Comparison of ENCODE assay signal across 11 cellular contexts in the genomic region with DNA sequence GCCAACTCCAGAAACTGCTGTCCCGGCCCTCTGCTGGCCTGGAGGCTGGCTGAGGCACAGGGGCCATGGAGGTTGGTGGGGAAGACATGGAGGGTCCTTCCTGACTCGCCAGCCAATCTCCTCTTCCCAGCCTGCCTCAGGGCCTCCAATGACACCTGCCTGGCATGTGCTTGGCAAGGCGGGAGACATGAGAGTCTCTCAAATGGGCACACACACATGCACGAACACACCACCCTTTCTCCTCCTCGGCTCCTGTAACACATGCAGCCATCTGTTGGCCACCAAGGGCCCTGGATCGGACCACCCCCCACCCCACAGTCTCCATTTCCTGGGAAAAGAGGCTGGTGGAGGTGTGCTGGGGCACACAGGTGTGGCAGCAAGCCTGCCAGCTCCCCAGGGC. TPM values are rescaled to one million over a fixed set of nuclear protein-coding genes. Genes with fewer than 3 reads are reported as not detected.
DNase-seq lines count a peak whose midpoint lies in the region; FAIRE-seq and TF ChIP-seq lines count a peak whose summit lies in the region.
"Had no signal": no experiment of that assay in that cellular context is flagged by ENCODE, and none has a peak within 500 bp of the region (broad histone marks: within the 10 kb centered on the region; RNA-seq: fewer than 3 reads in every experiment).

No MANE protein-coding gene starts in this region.

- peak overlapping the region; percentile 55 for H3K9ac ChIP-seq in skeletal muscle satellite cell (ENCODE audit: low read depth, low read length)

- no peak for TF ChIP-seq EP300 in esophagus muscularis mucosa (IDR thresholded peaks at IDR 0.05)

- no peaks in the 10 kb centered on the region for H3K9me3 ChIP-seq in SJSA1 (replicated peaks)
- H3K9me3 ChIP-seq in esophagus muscularis mucosa, result no peaks in the 10 kb centered on the region
- H3K9me3 ChIP-seq in skeletal muscle satellite cell (replicated peaks; ENCODE audit: low read length), result no peaks in the 10 kb centered on the region
- H3K9me3 ChIP-seq: body of pancreas, neutrophil had no signal

- WGBS in esophagus muscularis mucosa, result 98% methylated on average over 6 of the region's 6 CpGs

- peaks cover 29% of the 10 kb centered on the region for H3K4me1 ChIP-seq in SJSA1 (replicated peaks)
- H3K4me1 ChIP-seq in esophagus muscularis mucosa, result peaks cover 40 to 64% (median 46%) of the 10 kb centered on the region in 4 donors
- peaks cover 33% of the 10 kb centered on the region for H3K4me1 ChIP-seq in skeletal muscle satellite cell (ENCODE audit: control insufficient read depth, insufficient read depth, low read length)

- no peaks in the 10 kb centered on the region for H3K27me3 ChIP-seq in SJSA1 (replicated peaks)
- H3K27me3 ChIP-seq in esophagus muscularis mucosa, result no peaks in the 10 kb centered on the region
- no peaks in the 10 kb centered on the region for H3K27me3 ChIP-seq in skeletal muscle satellite cell (ENCODE audit: control insufficient read depth, insufficient read depth, low read length)
- H3K27me3 ChIP-seq: body of pancreas, neutrophil had no signal

- FAIRE-seq in GM12892 (lab: Jason Lieb, UNC), result peak; percentile 44

- H3K36me3 ChIP-seq in SJSA1 (no peaks in the 10 kb centered on the region), esophagus muscularis mucosa (no peaks in the 10 kb centered on the region), skeletal muscle satellite cell (ENCODE audit: insufficient read depth, low read length) (no peaks in the 10 kb centered on the region)
- H3K36me3 ChIP-seq: neutrophil had no signal

- H3K4me2 ChIP-seq in skeletal muscle satellite cell (ENCODE audit: low read length), result no peak overlapping the region

- intact Hi-C loops in esophagus muscularis mucosa (cut with DNase I), result loop anchor here (5.0 kb wide), 1 partner anchor 235 kb away; a partner anchor contains a TSS

- H3K4me3 ChIP-seq in SJSA1 (no peak overlapping the region), esophagus muscularis mucosa (no peak overlapping the region), skeletal muscle satellite cell (ENCODE audit: low read length) (no peak overlapping the region)
- H3K4me3 ChIP-seq: body of pancreas had no signal

- no peak for DNase-seq in GM12892 (ENCODE audit: insufficient read length)
- DNase-seq in SJSA1 (ENCODE audit: low read depth in 1 of 2, low spot score in 2 of 2), result no peak
- no peak for DNase-seq in esophagus muscularis mucosa (ENCODE audit: extremely low spot score)
- no peak for DNase-seq in islet precursor cell
- no peak for DNase-seq in UCSD-AML1 (lab: John Stamatoyannopoulos, UW; ENCODE audit: unreplicated experiment)
- no peak for DNase-seq in NCI-H2227 treated with DMSO at 0.1 percent for 48 hours (lab: John Stamatoyannopoulos, UW)
- no peak for DNase-seq in central memory CD4-positive, alpha-beta T cell
- DNase-seq: NCI-H1436 had no signal

- TF ChIP-seq POLR2A in GM12892 (IDR thresholded peaks at IDR 0.05; ENCODE audit: low read depth, low read length) (no peak), esophagus muscularis mucosa (IDR thresholded peaks at IDR 0.05; ENCODE audit: low read depth) (no peak)

- no peak for TF ChIP-seq CTCF in esophagus muscularis mucosa (IDR thresholded peaks at IDR 0.05)

- peak overlapping the region; percentile 50 for H3K27ac ChIP-seq in SJSA1
- peak overlapping the region; percentile 68 to 83 (median 72) for H3K27ac ChIP-seq in esophagus muscularis mucosa (replicated peaks in 1 of 4)
- H3K27ac ChIP-seq: neutrophil had no signal

RNA-seq across cellular contexts. Expression of a gene that starts 56.4 kb away (rescaled TPM):
- polyA plus RNA-seq in GM12892 (2012; ENCODE audit: missing spikeins), result 37.2 TPM
- 51.3 and 111 TPM in 2 replicates for total RNA-seq in SJSA1 (2014; rRNA removed; shearing (Covaris generic))
- total RNA-seq in esophagus muscularis mucosa, result 10 to 100 TPM; 49.8 to 79.5 (median 64.4) TPM
- total RNA-seq in skeletal muscle satellite cell (2012; rRNA removed), result 80.4 and 104 TPM in 2 replicates
